Comparison of ENCODE assay signal across 19 cellular contexts in genomic region chr1:33682371-33682770, GRCh38.
"Had no signal": no experiment of that assay in that cellular context is flagged by ENCODE, and none has a peak within 500 bp of the region (broad histone marks: within the 10 kb centered on the region; RNA-seq: fewer than 3 reads in every experiment).

No MANE protein-coding gene starts in this region.

- H3K27me3 ChIP-seq: right lobe of liver had no signal

- H3K4me1 ChIP-seq: gastrocnemius medialis, left ventricle myocardium inferior, parathyroid adenoma, psoas muscle, right lobe of liver, suprapubic skin, thyroid gland had no signal

- H3K9me3 ChIP-seq: gastrocnemius medialis, left ventricle myocardium inferior, psoas muscle, right lobe of liver, suprapubic skin, thyroid gland had no signal

- H3K27ac ChIP-seq: gastrocnemius medialis, left ventricle myocardium inferior, parathyroid adenoma, psoas muscle, right lobe of liver, suprapubic skin, thyroid gland had no signal

- H3K4me3 ChIP-seq: gastrocnemius medialis, left ventricle myocardium inferior, lung, psoas muscle, right lobe of liver, suprapubic skin, thyroid gland had no signal

- H3K36me3 ChIP-seq: gastrocnemius medialis, left ventricle myocardium inferior, right lobe of liver, suprapubic skin, thyroid gland had no signal

- DNase-seq: dermis blood vessel endothelial cell; erythroblast; gastrocnemius medialis; glutamatergic neuron; immature natural killer cell; left cardiac atrium; left ventricle myocardium inferior; mesenchymal stem cell; midbrain; psoas muscle; retina; right lobe of liver; stimulated activated CD4-positive, alpha-beta T cell treated with anti-CD3 and anti-CD28 coated beads, Interleukin-4, amount 100 ng/mL, for 1 hour; stimulated activated CD8-positive, alpha-beta memory T cell treated with anti-CD3 and anti-CD28 coated beads, Interleukin-4, amount 100 ng/mL, for 48 hours; stimulated activated naive CD8-positive, alpha-beta T cell treated with anti-CD3 and anti-CD28 coated beads, Interleukin-15, Interleukin-2, amounts not matched to agents 100 U/mL and 50 U/mL, for 24 hours; thyroid gland had no signal
